8 cellular contexts compared by ENCODE assay signal in the genomic region with DNA sequence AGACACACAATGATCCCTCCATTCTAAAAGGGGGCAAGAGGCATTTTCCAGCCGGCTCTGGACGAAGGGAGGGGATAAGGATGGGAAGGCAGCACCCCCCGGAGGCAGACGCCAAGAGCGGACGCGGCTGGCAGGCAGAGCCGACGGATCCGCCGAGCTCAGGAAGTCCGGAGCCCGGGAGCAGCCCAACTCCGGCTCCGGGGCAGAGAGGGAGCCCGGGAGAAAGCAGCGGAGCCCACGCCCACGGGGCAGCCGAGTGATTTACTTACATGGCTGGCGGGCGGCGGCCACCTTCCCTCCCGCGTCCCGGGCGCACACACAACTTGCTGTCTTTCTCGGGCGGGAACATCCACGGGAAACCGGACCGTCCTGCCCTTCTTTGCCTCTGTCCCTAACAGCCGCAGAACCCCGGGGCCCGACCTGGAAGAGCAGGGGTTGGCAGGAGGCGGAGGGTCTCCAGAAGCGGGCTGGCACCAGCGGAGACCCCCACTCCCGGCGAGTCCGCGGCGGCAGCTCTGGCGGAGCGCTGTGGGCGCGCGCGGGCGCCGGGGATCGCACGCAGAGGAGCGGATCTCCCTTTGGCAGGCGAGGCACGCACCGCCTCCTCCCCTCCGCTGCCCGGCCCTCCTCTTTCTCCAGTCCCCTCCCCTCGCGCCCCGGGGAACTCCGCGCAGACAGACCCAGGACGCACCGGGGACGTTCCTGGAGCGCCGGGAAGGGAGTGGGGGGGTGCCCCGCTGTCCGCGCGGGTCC.
A peak's percentile ranks its signal among the peaks of the same experiment; 100 is the strongest.
DNase-seq lines count a peak whose midpoint lies in the region; ATAC-seq and TF ChIP-seq lines count a peak whose summit lies in the region.

A gene (minus strand): TSS at position 580 of the 753 bp plus-strand sequence.

- H3K4me3 ChIP-seq in coronary artery: peak within 1 kb of the TSS; percentile 92

- peak; percentile 5 for TF ChIP-seq CTCF in coronary artery (IDR thresholded peaks at IDR 0.05)

- H3K27me3 ChIP-seq in layer of hippocampus (ENCODE audit: control insufficient read depth, insufficient read depth, low read length): no peaks in the 10 kb centered on the region

- peak; percentile 85 for ATAC-seq in HG02943 (IDR thresholded peaks at IDR 0.05; ENCODE audit: low read depth, unreplicated experiment)

- H3K27ac ChIP-seq in coronary artery: peak within 1 kb of the TSS; percentile 80 to 94
- H3K27ac ChIP-seq in layer of hippocampus (ENCODE audit: low read depth, low read length): peak within 1 kb of the TSS; percentile 63

- peak; percentile 88 for DNase-seq in DMS 273 (lab: John Stamatoyannopoulos, UW; ENCODE audit: unreplicated experiment)
- DNase-seq in DMS 273 treated with DMSO at 0.1 percent for 48 hours (lab: John Stamatoyannopoulos, UW): no peak
- peak; percentile 9 for DNase-seq in NCI-H2171 (lab: John Stamatoyannopoulos, UW)
- DNase-seq in activated CD4-positive, alpha-beta T cell treated with anti-CD3 and anti-CD28 coated beads for 1 hour: peak; percentile 25
- peak; percentile 91 for DNase-seq in coronary artery (ENCODE audit: low spot score)
- peak in 3 of 4 experiments; percentile 35 to 66 (median 54) for DNase-seq in stimulated activated CD4-positive, alpha-beta T cell treated with anti-CD3 and anti-CD28 coated beads, Interleukin-1b, Interleukin-23, amount 100 ng/mL, for 24 hours (ENCODE audit: low read depth in 4 of 4, low spot score in 1 of 4)
